11 cellular contexts compared by ENCODE assay signal in the genomic region with DNA sequence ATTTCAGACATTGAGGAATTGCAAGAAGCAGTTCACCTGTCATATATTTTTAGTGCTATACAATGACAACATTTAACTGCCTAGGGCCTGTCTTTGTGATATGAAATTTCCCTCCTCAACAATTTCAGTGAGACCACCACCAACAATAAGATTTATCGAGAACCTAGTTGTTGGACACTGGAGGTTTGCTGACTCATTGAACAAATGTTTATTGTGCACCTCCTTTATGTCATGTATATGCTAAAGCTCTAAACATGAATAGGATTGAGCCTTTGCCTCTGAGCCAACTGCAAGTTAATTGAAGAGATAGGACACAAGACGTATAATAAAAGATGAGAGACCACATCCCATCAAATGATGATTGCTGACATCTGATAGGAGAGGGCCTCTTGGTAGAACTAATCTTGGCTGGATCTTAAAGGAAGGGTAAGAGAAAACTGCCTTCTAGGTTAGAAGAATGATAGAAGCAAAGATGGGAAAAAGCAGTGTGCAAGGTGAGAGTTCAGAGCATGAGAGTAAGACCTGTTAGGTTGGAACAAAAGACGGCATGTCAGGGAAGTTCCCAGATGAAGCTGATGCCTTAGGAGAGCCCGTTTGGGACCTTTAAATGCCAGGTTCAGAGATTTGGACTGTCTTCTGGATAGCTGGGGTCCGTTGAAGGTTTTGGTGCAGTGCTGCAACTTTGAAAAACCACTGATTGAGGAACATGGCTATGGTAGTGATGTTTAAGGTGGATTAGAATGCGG.
DNase-seq lines count a peak whose midpoint lies in the region; ATAC-seq and TF ChIP-seq lines count a peak whose summit lies in the region.
"Had no signal": no experiment of that assay in that cellular context is flagged by ENCODE, and none has a peak within 500 bp of the region (broad histone marks: within the 10 kb centered on the region; RNA-seq: fewer than 3 reads in every experiment).

No MANE protein-coding gene starts in this region.

- H3K27ac ChIP-seq in stomach (peak overlapping the region in 4 of 5 donors; percentile 54 to 82 (median 72)), RWPE1 (no peak overlapping the region)
- H3K27ac ChIP-seq: tibial artery had no signal

- WGBS in stomach, 5 donors, result 63 to 74% (median 66%) methylated on average over 6 of the region's 6 CpGs

- H3K4me1 Mint-ChIP-seq in activated T-cell treated with anti-CD3 and anti-CD28 coated beads, Interleukin-2, amount 50 U/mL, for 4 hours (ENCODE audit: low read depth), result peaks cover 85% of the 10 kb centered on the region
- peaks cover 95% of the 10 kb centered on the region for H3K4me1 Mint-ChIP-seq in activated B cell treated with CpG ODN at 0.5 μM for 24 hours

- no peak for TF ChIP-seq EP300 in stomach (IDR thresholded peaks at IDR 0.05)

- intact Hi-C loops in activated B cell treated with CpG ODN at 0.5 μM for 24 hours (cut with micrococcal nuclease), result no loop called here
- intact Hi-C loops in left colon (cut with DNase I, micrococcal nuclease), result no loop called here
- intact Hi-C loops in stomach (cut with DNase I; ENCODE audit: low total_unique reads), result no loop called here

- H3K4me1 ChIP-seq in stomach, result peaks cover 50 to 90% (median 69%) of the 10 kb centered on the region in 4 donors

- no peaks in the 10 kb centered on the region for H3K9me3 ChIP-seq in stomach
- H3K9me3 ChIP-seq: tibial artery had no signal

- no peak overlapping the region for H3K4me3 ChIP-seq in stomach
- H3K4me3 ChIP-seq: tibial artery had no signal

- POLR2A ChIA-PET in activated B cell treated with CpG ODN at 0.5 μM for 24 hours (lab: Charles Lee) (interaction anchor here (0.7 to 9.9 kb wide), 6 partner anchors 10 to 31 kb away, joined by 3 to 58 read pairs (median 13); no protein-coding TSS in a partner anchor), RWPE1 (lab: Yijun Ruan, JAX; ENCODE audit: low non-redundant PET) (no interaction called here)

- no peak for TF ChIP-seq POLR2A in stomach (IDR thresholded peaks at IDR 0.05)

- peak overlapping the region; percentile 25 for H3K4me3 Mint-ChIP-seq in activated T-cell treated with anti-CD3 and anti-CD28 coated beads, Interleukin-2, amount 50 U/mL, for 4 hours
- H3K4me3 Mint-ChIP-seq in activated B cell treated with CpG ODN at 0.5 μM for 24 hours, result peak overlapping the region; percentile 39
- H3K4me3 Mint-ChIP-seq: nephron had no signal

- H3K27ac Mint-ChIP-seq in activated B cell treated with CpG ODN at 0.5 μM for 24 hours, result peak overlapping the region; percentile 88

- no peak for DNase-seq in activated T-cell treated with anti-CD3 and anti-CD28 coated beads, Interleukin-2, amount 50 U/mL, for 4 hours
- DNase-seq in activated T-cell treated with anti-CD3 and anti-CD28 coated beads, Interleukin-2, amount 50 U/mL, for 1 hour, result no peak
- DNase-seq in activated B cell treated with CpG ODN at 0.5 μM for 24 hours (no peak), left colon (no peak), stomach (no peak), NCI-H1105 (lab: John Stamatoyannopoulos, UW) (no peak), RWPE1 (ENCODE audit: low spot score) (no peak)
- DNase-seq: SIG-M5, tibial artery had no signal

- H3K9me3 Mint-ChIP-seq in activated T-cell treated with anti-CD3 and anti-CD28 coated beads, Interleukin-2, amount 50 U/mL, for 4 hours, result no peaks in the 10 kb centered on the region
- no peaks in the 10 kb centered on the region for H3K9me3 Mint-ChIP-seq in activated B cell treated with CpG ODN at 0.5 μM for 24 hours
- H3K9me3 Mint-ChIP-seq: nephron had no signal

- CTCF ChIA-PET in activated B cell treated with CpG ODN at 0.5 μM for 24 hours (lab: Charles Lee), result interaction anchor here (1.4 to 2.4 kb wide), 2 partner anchors 9 to 32 kb away, joined by 3 to 5 read pairs; no protein-coding TSS in a partner anchor
- CTCF ChIA-PET in RWPE1 (lab: Yijun Ruan, JAX), result interaction anchor here (0.7 kb wide), 1 partner anchor 678 kb away, joined by 3 read pairs; no protein-coding TSS in a partner anchor

- peaks cover 0 to 11% (median 8%) of the 10 kb centered on the region in 4 donors for H3K36me3 ChIP-seq in stomach
- H3K36me3 ChIP-seq: tibial artery had no signal

- no peaks in the 10 kb centered on the region for H3K27me3 ChIP-seq in stomach
- H3K27me3 ChIP-seq: tibial artery had no signal

- H3K27me3 Mint-ChIP-seq in activated T-cell treated with anti-CD3 and anti-CD28 coated beads, Interleukin-2, amount 50 U/mL, for 4 hours (ENCODE audit: low read depth), result no peaks in the 10 kb centered on the region
- H3K27me3 Mint-ChIP-seq in activated B cell treated with CpG ODN at 0.5 μM for 24 hours, result no peaks in the 10 kb centered on the region

- TF ChIP-seq CTCF in activated B cell treated with CpG ODN at 0.5 μM for 24 hours (IDR thresholded peaks at IDR 0.05), result no peak
- no peak for TF ChIP-seq CTCF in stomach (IDR thresholded peaks at IDR 0.05)
- TF ChIP-seq CTCF in RWPE1 (conservative IDR thresholded peaks at IDR 0.05; ENCODE audit: low read depth), result no peak

- H3K36me3 Mint-ChIP-seq in activated T-cell treated with anti-CD3 and anti-CD28 coated beads, Interleukin-2, amount 50 U/mL, for 4 hours (ENCODE audit: insufficient read depth), result peaks cover 4% of the 10 kb centered on the region
- H3K36me3 Mint-ChIP-seq in activated B cell treated with CpG ODN at 0.5 μM for 24 hours (ENCODE audit: low read depth), result peaks cover 6% of the 10 kb centered on the region

- ATAC-seq in activated T-cell treated with anti-CD3 and anti-CD28 coated beads, Interleukin-2, amount 50 U/mL, for 4 hours, result no peak
- no peak for ATAC-seq in activated B cell treated with CpG ODN at 0.5 μM for 24 hours (ENCODE audit: low read depth)
- peak; percentile 25 for ATAC-seq in left colon
- no peak for ATAC-seq in GM18867 (IDR thresholded peaks at IDR 0.05; ENCODE audit: unreplicated experiment)
